ENCODE assay signal across 14 cellular contexts in the genomic region with DNA sequence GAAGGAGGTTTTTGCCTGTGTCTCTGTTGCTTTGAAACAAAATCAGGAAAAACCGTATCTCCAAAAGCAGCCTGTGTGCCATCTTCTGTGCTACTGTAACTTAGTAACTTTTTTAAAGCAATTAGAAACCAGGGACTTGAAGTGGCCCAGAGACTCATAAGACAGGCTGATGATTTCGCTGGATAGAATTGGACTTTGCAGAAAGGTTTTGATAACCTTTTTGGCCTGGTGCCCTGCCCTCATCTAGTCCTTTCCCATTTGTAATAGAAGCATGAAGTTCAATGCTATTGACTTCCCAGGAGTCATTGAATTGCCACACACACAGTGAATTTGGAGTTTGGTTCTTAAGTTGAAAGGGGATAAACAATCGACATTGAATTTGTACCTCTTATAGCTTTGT.
"Had no signal": no experiment of that assay in that cellular context is flagged by ENCODE, and none has a peak within 500 bp of the region (broad histone marks: within the 10 kb centered on the region; RNA-seq: fewer than 3 reads in every experiment).

No MANE protein-coding gene starts in this region.

- H3K4me1 ChIP-seq: prostate gland, spleen had no signal

- H3K27ac ChIP-seq: epithelial cell of prostate, prostate gland, spleen, transverse colon had no signal

- H3K27me3 ChIP-seq: spleen, transverse colon had no signal

- H3K4me1 Mint-ChIP-seq: naive thymus-derived CD8-positive, alpha-beta T cell; stimulated activated memory B cell treated with anti-CD40 and anti-IgM and Interleukin-4, amounts not matched to agents 10 μg/mL and 1 μg/mL and 100 μg/mL, for 72 hours had no signal

- DNase-seq: activated CD4-positive, alpha-beta T cell treated with anti-CD3 and anti-CD28 coated beads, Interleukin-2, amount 50 U/mL, for 4 hours; activated CD4-positive, CD25-positive, alpha-beta regulatory T cell treated with anti-CD3 and anti-CD28 coated beads, Interleukin-2, amount 50 U/mL, for 72 hours; activated effector memory CD4-positive, alpha-beta T cell treated with Interleukin-2 at 50 U/mL for 16 hours; activated T-cell treated with anti-CD3 and anti-CD28 coated beads, Interleukin-2, amount 50 U/mL, for 1 hour; effector memory CD4-positive, alpha-beta T cell; naive thymus-derived CD8-positive, alpha-beta T cell; spleen; stimulated activated CD4-positive, alpha-beta T cell treated with anti-CD3 and anti-CD28 coated beads, Interleukin-1b, Interleukin-23, amount 100 ng/mL, for 48 hours; transverse colon had no signal

- H3K36me3 Mint-ChIP-seq: activated naive CD8-positive, alpha-beta T cell; brain; naive thymus-derived CD8-positive, alpha-beta T cell; stimulated activated memory B cell treated with anti-CD40 and anti-IgM and Interleukin-4, amounts not matched to agents 10 μg/mL and 1 μg/mL and 100 μg/mL, for 72 hours had no signal

- H3K36me3 ChIP-seq: prostate gland, spleen, transverse colon had no signal

- ATAC-seq: naive thymus-derived CD8-positive, alpha-beta T cell; stimulated activated memory B cell treated with anti-CD40 and anti-IgM and Interleukin-4, amounts not matched to agents 10 μg/mL and 1 μg/mL and 100 μg/mL, for 72 hours had no signal

- H3K9me3 ChIP-seq: prostate gland, spleen, transverse colon had no signal

- H3K27ac Mint-ChIP-seq: activated naive CD8-positive, alpha-beta T cell; naive thymus-derived CD8-positive, alpha-beta T cell; stimulated activated memory B cell treated with anti-CD40 and anti-IgM and Interleukin-4, amounts not matched to agents 10 μg/mL and 1 μg/mL and 100 μg/mL, for 72 hours had no signal

- H3K4me3 Mint-ChIP-seq: activated naive CD8-positive, alpha-beta T cell; naive thymus-derived CD8-positive, alpha-beta T cell; stimulated activated memory B cell treated with anti-CD40 and anti-IgM and Interleukin-4, amounts not matched to agents 10 μg/mL and 1 μg/mL and 100 μg/mL, for 72 hours had no signal

- H3K4me3 ChIP-seq: prostate gland, spleen, transverse colon had no signal

- H3K27me3 Mint-ChIP-seq: brain; stimulated activated memory B cell treated with anti-CD40 and anti-IgM and Interleukin-4, amounts not matched to agents 10 μg/mL and 1 μg/mL and 100 μg/mL, for 72 hours had no signal
